Comparison of ENCODE assay signal across 1 cellular context in genomic region chr9:137175345-137175961, GRCh38.
TF ChIP-seq lines count a peak whose summit lies in the region.

No MANE protein-coding gene starts in this region.

TF ChIP-seq in WTC11, 78 proteins besides CTCF, POLR2A, EP300 and RAD21:
- TF ChIP-seq USF2 (CRISPR knock-in tag; IDR thresholded peaks at IDR 0.05) (peak; percentile 44), FOXP1 (CRISPR knock-in tag; IDR thresholded peaks at IDR 0.05; ENCODE audit: borderline replicate concordance) (peak; percentile 24; the same call in 1 of the 2 replicates), EMX1 (CRISPR knock-in tag; IDR thresholded peaks at IDR 0.05) (0 out of 2 replicates have a peak, but pooled peaks have one; percentile 67), ESRRA (CRISPR knock-in tag; IDR thresholded peaks at IDR 0.05; ENCODE audit: borderline replicate concordance) (no peak), ZNF232 (CRISPR knock-in tag; IDR thresholded peaks at IDR 0.05) (no peak), GRHL2 (CRISPR knock-in tag; IDR thresholded peaks at IDR 0.05; ENCODE audit: insufficient replicate concordance, severe bottlenecking) (no peak), ZNF121 (CRISPR knock-in tag; IDR thresholded peaks at IDR 0.05) (peak; percentile 92), ZNF138 (CRISPR knock-in tag; conservative IDR thresholded peaks at IDR 0.05) (0 out of 2 replicates have a peak, but pooled peaks have one; percentile 22), ATF1 (CRISPR knock-in tag; IDR thresholded peaks at IDR 0.05) (no peak), E2F4 (CRISPR knock-in tag; IDR thresholded peaks at IDR 0.05; ENCODE audit: borderline replicate concordance, low read depth) (no peak), HMGA2 (CRISPR knock-in tag; IDR thresholded peaks at IDR 0.05) (no peak), MAX (CRISPR knock-in tag; IDR thresholded peaks at IDR 0.05) (no peak), TEAD4 (CRISPR knock-in tag; IDR thresholded peaks at IDR 0.05) (no peak), HMGXB4 (CRISPR knock-in tag; IDR thresholded peaks at IDR 0.05) (peak; percentile 72)
